Comparison of ENCODE assay signal across 23 cellular contexts in genomic region chr17:71430281-71430680, GRCh38.
"Had no signal": no experiment of that assay in that cellular context is flagged by ENCODE, and none has a peak within 500 bp of the region (broad histone marks: within the 10 kb centered on the region; RNA-seq: fewer than 3 reads in every experiment).

No MANE protein-coding gene starts in this region.

- DNase-seq: kidney glomerular epithelial cell; left colon; left lung; lower lobe of right lung; mammary epithelial cell; mesenchymal stem cell; naive thymus-derived CD8-positive, alpha-beta T cell; nucleus accumbens; pancreas; posterior cingulate gyrus; retina; right cardiac atrium; sigmoid colon; small intestine; spleen; stimulated activated CD4-positive, alpha-beta T cell treated with anti-CD3 and anti-CD28 coated beads, Interleukin-4, amount 100 ng/mL, for 24 hours; stimulated activated naive CD4-positive, alpha-beta T cell; tibial artery had no signal

- FAIRE-seq: pancreas, small intestine had no signal

- H3K4me1 ChIP-seq: left lung, lower lobe of right lung, prostate gland, sigmoid colon, spleen, tibial artery, vagina had no signal

- H3K27ac ChIP-seq: left lung, lower lobe of right lung, pancreas, prostate gland, sigmoid colon, spleen, suprapubic skin, thoracic aorta, tibial artery, vagina had no signal

- ATAC-seq: left colon; left lung; lower lobe of right lung; naive thymus-derived CD8-positive, alpha-beta T cell; pancreas; right cardiac atrium; stimulated activated effector memory CD8-positive, alpha-beta T cell treated with anti-CD3 and anti-CD28 coated beads, Interleukin-12 subunit alpha, Interleukin-12 subunit beta, amount 100 ng/mL, for 72 hours had no signal

- H3K4me3 ChIP-seq: left lung, lower lobe of right lung, pancreas, prostate gland, sigmoid colon, spleen, suprapubic skin, thoracic aorta, tibial artery, vagina had no signal

- H3K9me3 ChIP-seq: lower lobe of right lung, pancreas, prostate gland, sigmoid colon, suprapubic skin, thoracic aorta, tibial artery, vagina had no signal
